ENCODE assay signal across 1 cellular context in the genomic region with DNA sequence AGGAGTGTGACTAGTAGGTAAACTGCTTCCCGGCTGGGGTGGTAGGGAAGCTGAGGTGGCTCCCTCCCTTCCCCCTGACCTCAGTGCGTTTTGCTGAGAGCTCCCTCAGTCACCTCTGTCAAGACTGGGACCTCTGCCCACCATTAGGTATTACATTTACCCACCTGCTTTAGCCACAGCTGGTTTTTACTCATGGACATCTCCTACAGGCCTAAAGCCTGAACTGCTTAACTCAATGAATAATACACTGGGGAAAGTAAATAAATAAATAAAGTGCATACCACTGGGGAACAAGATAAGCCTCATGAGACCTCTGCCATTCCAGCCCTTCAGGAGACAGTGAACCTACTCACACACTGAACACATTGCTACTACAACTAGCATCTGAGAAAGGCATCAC.
TF ChIP-seq lines count a peak whose summit lies in the region.

No MANE protein-coding gene starts in this region.

TF ChIP-seq in K562, 482 proteins besides CTCF, POLR2A, EP300 and RAD21 (continued from another document):
- no peak for TF ChIP-seq ZNF140 (CRISPR knock-in tag; IDR thresholded peaks at IDR 0.05)
